ENCODE assay signal across 8 cellular contexts in genomic region chr4:338759-339097, GRCh38. TPM values are rescaled to one million over a fixed set of nuclear protein-coding genes. Genes with fewer than 3 reads are reported as not detected.
DNase-seq lines count a peak whose midpoint lies in the region; ATAC-seq, FAIRE-seq and TF ChIP-seq lines count a peak whose summit lies in the region.

No MANE protein-coding gene starts in this region.

- H3K9me3 Mint-ChIP-seq in nephron: peaks cover 54% of the 10 kb centered on the region

- H3K36me3 Mint-ChIP-seq in nephron (ENCODE audit: low read depth): peaks cover 69% of the 10 kb centered on the region

- peaks cover 4% of the 10 kb centered on the region for H3K27me3 Mint-ChIP-seq in nephron (ENCODE audit: low read depth)

- H3K9me3 ChIP-seq in BE2C (peaks cover 4% of the 10 kb centered on the region), MG63 (no peaks in the 10 kb centered on the region; the same call in 1 of the 2 replicates)

- peak overlapping the region; percentile 96 to 100 (median 99) for H3K4me3 Mint-ChIP-seq in nephron

- peaks cover 13% of the 10 kb centered on the region for H3K4me1 Mint-ChIP-seq in nephron

- no peaks in the 10 kb centered on the region for H3K4me1 ChIP-seq in BE2C

- H3K36me3 ChIP-seq in BE2C (peaks cover 39% of the 10 kb centered on the region), MG63 (no peaks in the 10 kb centered on the region)

- DNase-seq in BE2C (peak; percentile 14), MG63 (no peak), ecto neural progenitor cell (ENCODE audit: low spot score) (peak; percentile 48), Kasumi-1 (lab: John Stamatoyannopoulos, UW) (no peak), HUDEP-2 (lab: John Stamatoyannopoulos, UW; ENCODE audit: unreplicated experiment in 76 of 76) (no peak), RCC 7860 (ENCODE audit: low spot score) (no peak)

- no peak for ATAC-seq in HG03521 (IDR thresholded peaks at IDR 0.05; ENCODE audit: unreplicated experiment)

- H3K27me3 ChIP-seq in BE2C: no peaks in the 10 kb centered on the region
- no peaks in the 10 kb centered on the region for H3K27me3 ChIP-seq in MG63

- H3K27ac Mint-ChIP-seq in nephron: peak overlapping the region in 2 of 3 experiments; percentile 99 to 100

- TF ChIP-seq CTCF in BE2C (IDR thresholded peaks at IDR 0.05; ENCODE audit: low read depth, low read length) (no peak), nephron (IDR thresholded peaks at IDR 0.05; ENCODE audit: unreplicated experiment in 3 of 3) (no peak)

- H3K4me3 ChIP-seq in BE2C (ENCODE audit: low read depth, low read length): peak overlapping the region; percentile 94
- H3K4me3 ChIP-seq in MG63: peak overlapping the region; percentile 57

- FAIRE-seq in RCC 7860 (lab: Jason Lieb, UNC): no peak

RNA-seq across cellular contexts. Expression of gene ZNF141, which starts 1.1 kb away (rescaled TPM):
- polyA plus RNA-seq in BE2C (2012; ENCODE audit: insufficient read depth, insufficient read length, low read depth): 5.4 TPM
- total RNA-seq in MG63 (2014; rRNA removed; shearing (Covaris generic); ENCODE audit: low replicate concordance): 0.22 and 0.79 TPM in 2 replicates

RNA-seq across cellular contexts. Expression of gene ZNF732, which starts 33.5 kb away (rescaled TPM):
- 0.22 TPM for polyA plus RNA-seq in BE2C (2012; ENCODE audit: insufficient read depth, insufficient read length, low read depth)
- total RNA-seq in MG63 (2014; rRNA removed; shearing (Covaris generic); ENCODE audit: low replicate concordance): not detected in 2 replicates

Comparison
In these comparisons a context has a peak if more than half of its experiments do, and no peak if none do; other contexts are left out.
1. DNase-seq: peak in BE2C (single experiment) and ecto neural progenitor cell (single experiment); none in MG63 (single experiment), Kasumi-1 (0 of 2), HUDEP-2 (0 of 76) and RCC 7860 (single experiment).